In the genomic region with DNA sequence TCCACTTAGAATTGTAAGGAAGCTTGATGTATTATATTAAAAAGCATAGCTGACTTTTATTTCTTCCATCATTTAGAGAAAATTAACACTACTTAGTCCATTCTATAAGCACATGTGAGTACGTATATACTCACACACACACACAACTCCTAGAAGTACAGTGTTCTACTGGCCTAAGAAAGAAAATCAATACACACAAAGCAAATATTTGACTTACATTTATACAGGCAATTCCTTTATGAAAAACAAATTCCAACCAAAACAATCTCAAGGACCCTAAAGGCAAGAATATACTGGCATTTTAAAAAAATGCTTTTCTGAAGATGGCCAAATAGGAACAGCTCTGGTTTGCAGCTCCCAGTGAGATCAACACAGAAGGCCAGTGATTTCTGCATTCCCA, we compare ENCODE assay signal across 33 cellular contexts.
"Had no signal": no experiment of that assay in that cellular context is flagged by ENCODE, and none has a peak within 500 bp of the region (broad histone marks: within the 10 kb centered on the region; RNA-seq: fewer than 3 reads in every experiment).

No MANE protein-coding gene starts in this region.

- H3K36me3 Mint-ChIP-seq: natural killer cell treated with Interleukin-12 subunit alpha and Interleukin-12 subunit beta and Interleukin-15 and Interleukin-18, amount 100 ng/mL, for 72 hours; stimulated activated memory B cell treated with anti-CD40 and anti-IgM and Interleukin-4, amounts not matched to agents 10 μg/mL and 1 μg/mL and 100 μg/mL, for 72 hours had no signal

- H3K27me3 ChIP-seq: neutrophil, ovary, suprapubic skin, testis, transverse colon, upper lobe of right lung, uterus had no signal

- ATAC-seq: naive thymus-derived CD8-positive, alpha-beta T cell; natural killer cell treated with Interleukin-12 subunit alpha and Interleukin-12 subunit beta and Interleukin-15 and Interleukin-18, amount 100 ng/mL, for 72 hours; psoas muscle; right cardiac atrium; sciatic nerve; stimulated activated memory B cell treated with anti-CD40 and anti-IgM and Interleukin-4, amounts not matched to agents 10 μg/mL and 1 μg/mL and 100 μg/mL, for 72 hours; stimulated activated naive CD8-positive, alpha-beta T cell treated with anti-CD3 and anti-CD28 coated beads, Interleukin-15, amount 100 ng/mL, for 72 hours; stimulated activated naive CD8-positive, alpha-beta T cell treated with anti-CD3 and anti-CD28 coated beads, Interleukin-15, Interleukin-2, amounts not matched to agents 100 U/mL and 50 U/mL, for 24 hours; upper lobe of right lung had no signal

- H3K4me1 ChIP-seq: parathyroid adenoma, psoas muscle, spleen, suprapubic skin, testis, tibial artery, transverse colon, upper lobe of right lung, uterus had no signal

- H3K27ac Mint-ChIP-seq: naive thymus-derived CD8-positive, alpha-beta T cell; natural killer cell treated with Interleukin-12 subunit alpha and Interleukin-12 subunit beta and Interleukin-15 and Interleukin-18, amount 100 ng/mL, for 72 hours; nephron progenitor cell; progenitor cell of endocrine pancreas; stimulated activated memory B cell treated with anti-CD40 and anti-IgM and Interleukin-4, amounts not matched to agents 10 μg/mL and 1 μg/mL and 100 μg/mL, for 72 hours; stimulated activated naive CD8-positive, alpha-beta T cell treated with anti-CD3 and anti-CD28 coated beads, Interleukin-15, amount 100 ng/mL, for 72 hours; type B pancreatic cell had no signal

- H3K36me3 ChIP-seq: neutrophil, ovary, spleen, suprapubic skin, tibial artery, transverse colon, upper lobe of right lung, uterus had no signal

- H3K9me3 ChIP-seq: neutrophil, ovary, psoas muscle, suprapubic skin, testis, tibial artery, transverse colon, upper lobe of right lung, uterus had no signal

- H3K4me3 Mint-ChIP-seq: naive thymus-derived CD8-positive, alpha-beta T cell; natural killer cell treated with Interleukin-12 subunit alpha and Interleukin-12 subunit beta and Interleukin-15 and Interleukin-18, amount 100 ng/mL, for 72 hours; nephron progenitor cell; neural crest cell; stimulated activated memory B cell treated with anti-CD40 and anti-IgM and Interleukin-4, amounts not matched to agents 10 μg/mL and 1 μg/mL and 100 μg/mL, for 72 hours; stimulated activated naive CD8-positive, alpha-beta T cell treated with anti-CD3 and anti-CD28 coated beads, Interleukin-15, amount 100 ng/mL, for 72 hours; type B pancreatic cell had no signal

- H3K4me3 ChIP-seq: ovary, psoas muscle, skin epidermis, smooth muscle cell, spleen, suprapubic skin, testis, tibial artery, transverse colon, upper lobe of right lung, uterus had no signal

- H3K9me3 Mint-ChIP-seq: natural killer cell treated with Interleukin-12 subunit alpha and Interleukin-12 subunit beta and Interleukin-15 and Interleukin-18, amount 100 ng/mL, for 72 hours; stimulated activated naive CD8-positive, alpha-beta T cell treated with anti-CD3 and anti-CD28 coated beads, Interleukin-15, amount 100 ng/mL, for 72 hours had no signal

- H3K27me3 Mint-ChIP-seq: progenitor cell of endocrine pancreas, type B pancreatic cell had no signal

- DNase-seq: naive thymus-derived CD8-positive, alpha-beta T cell; nephron progenitor cell; nucleus accumbens; ovary; posterior cingulate gyrus; psoas muscle; right cardiac atrium; spleen; stimulated activated CD4-positive, alpha-beta T cell treated with anti-CD3 and anti-CD28 coated beads, Interleukin-12 subunit alpha, Interleukin-12 subunit beta, amount 100 ng/mL, for 4 hours; stimulated activated CD4-positive, alpha-beta T cell treated with anti-CD3 and anti-CD28 coated beads, Interleukin-1b, Interleukin-23, amount 100 ng/mL, for 48 hours; stimulated activated CD4-positive, alpha-beta T cell treated with anti-CD3 and anti-CD28 coated beads, Interleukin-4, amount 100 ng/mL, for 1 hour; stimulated activated CD4-positive, alpha-beta T cell treated with anti-CD3 and anti-CD28 coated beads, Interleukin-4, amount 100 ng/mL, for 4 hours; stimulated activated CD8-positive, alpha-beta memory T cell treated with anti-CD3 and anti-CD28 coated beads, Interleukin-4, amount 100 ng/mL, for 48 hours; stimulated activated naive CD4-positive, alpha-beta T cell; stimulated activated naive CD8-positive, alpha-beta T cell treated with anti-CD3 and anti-CD28 coated beads, Interleukin-15, amount 100 ng/mL, for 72 hours; stimulated activated naive CD8-positive, alpha-beta T cell treated with anti-CD3 and anti-CD28 coated beads, Interleukin-15, Interleukin-2, amounts not matched to agents 100 U/mL and 50 U/mL, for 24 hours; substantia nigra; testis; tibial artery; transverse colon; upper lobe of right lung; uterus had no signal

- H3K4me1 Mint-ChIP-seq: naive thymus-derived CD8-positive, alpha-beta T cell; nephron progenitor cell; neural crest cell; stimulated activated memory B cell treated with anti-CD40 and anti-IgM and Interleukin-4, amounts not matched to agents 10 μg/mL and 1 μg/mL and 100 μg/mL, for 72 hours; stimulated activated naive CD8-positive, alpha-beta T cell treated with anti-CD3 and anti-CD28 coated beads, Interleukin-15, amount 100 ng/mL, for 72 hours had no signal
